12 cellular contexts compared by ENCODE assay signal in the genomic region with DNA sequence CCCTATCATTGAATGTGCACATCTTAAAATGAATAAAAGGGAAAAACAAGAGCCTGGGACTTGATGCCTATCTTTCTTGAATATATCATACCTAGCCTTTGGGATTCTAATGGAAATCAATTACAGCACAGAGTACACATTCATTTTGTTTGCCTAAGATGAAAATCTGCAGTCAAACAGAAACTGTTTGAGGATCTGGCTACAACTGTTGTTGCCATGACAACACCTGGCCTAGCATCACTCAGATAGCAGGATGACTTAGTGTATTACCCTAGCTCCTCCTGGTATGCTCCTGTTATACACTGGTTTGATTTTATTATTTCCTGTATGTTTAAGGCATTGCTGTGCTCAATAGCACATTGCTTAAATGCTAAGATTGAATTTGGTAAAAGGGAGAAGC.
DNase-seq lines count a peak whose midpoint lies in the region; ATAC-seq, FAIRE-seq and TF ChIP-seq lines count a peak whose summit lies in the region.
"Had no signal": no experiment of that assay in that cellular context is flagged by ENCODE, and none has a peak within 500 bp of the region (broad histone marks: within the 10 kb centered on the region; RNA-seq: fewer than 3 reads in every experiment).

No MANE protein-coding gene starts in this region.

- ATAC-seq in GM18498 (IDR thresholded peaks at IDR 0.05; ENCODE audit: unreplicated experiment) (peak; percentile 73), GM21528 (IDR thresholded peaks at IDR 0.05; ENCODE audit: low FRiP score, unreplicated experiment) (peak; percentile 55)

- H3K27me3 ChIP-seq in PC-9 (ENCODE audit: insufficient read depth, low read depth) = no peaks in the 10 kb centered on the region
- H3K27me3 ChIP-seq: esophagus squamous epithelium, SJSA1 had no signal

- peak; percentile 5 for DNase-seq in Jurkat, Clone E6-1 (ENCODE audit: low read depth, low spot score)
- DNase-seq in cerebellum (ENCODE audit: low spot score) (peak; percentile 29), PC-9 (no peak), H54 (ENCODE audit: insufficient read length, low spot score) (no peak), urothelium cell line (ENCODE audit: low spot score) (no peak)
- no peak for DNase-seq in stimulated activated CD4-positive, alpha-beta T cell treated with anti-CD3 and anti-CD28 coated beads, Interleukin-4, amount 100 ng/mL, for 24 hours
- DNase-seq: activated naive CD8-positive, alpha-beta T cell treated with anti-CD3 and anti-CD28 coated beads, Interleukin-2, amount 10 ng/mL, durations not matched to agents 7 days and 5 days; esophagus squamous epithelium; GF-D8 had no signal

- H3K36me3 ChIP-seq in PC-9 (ENCODE audit: low read depth) = no peaks in the 10 kb centered on the region

- CTCF ChIA-PET in PC-9 (lab: Charles Lee) = no interaction called here

- BruUV-seq in PC-9 (replicated peaks; lab: Mats Ljungman, UMichigan) = no TSS peak

- H3K9me2 ChIP-seq in PC-9 (ENCODE audit: insufficient read depth) = no peaks in the 10 kb centered on the region

- FAIRE-seq in H54 (lab: Jason Lieb, UNC) = no peak
- FAIRE-seq in urothelium cell line (lab: Jason Lieb, UNC) = no peak

- no peaks in the 10 kb centered on the region for H3F3A ChIP-seq in PC-9 (ENCODE audit: insufficient read depth, low read depth)

- intact Hi-C loops in PC-9 (cut with micrococcal nuclease; ENCODE audit: unreplicated experiment) = no loop called here

- no peak overlapping the region for H3K27ac ChIP-seq in PC-9
- H3K27ac ChIP-seq: esophagus squamous epithelium, SJSA1 had no signal

- TF ChIP-seq CTCF in PC-9 (conservative IDR thresholded peaks at IDR 0.05) = no peak

- H4K20me1 ChIP-seq in PC-9 (ENCODE audit: insufficient read depth) = no peaks in the 10 kb centered on the region

- no peaks in the 10 kb centered on the region for H3K9me3 ChIP-seq in PC-9 (ENCODE audit: insufficient read depth, low read depth)
- H3K9me3 ChIP-seq: SJSA1 had no signal

- TF ChIP-seq POLR2A in H54 (IDR thresholded peaks at IDR 0.05; ENCODE audit: low read depth, low read length) = no peak

- H3K4me2 ChIP-seq in PC-9 = no peak overlapping the region

- H3K4me1 ChIP-seq in PC-9 (replicated peaks; ENCODE audit: insufficient read depth) = no peaks in the 10 kb centered on the region
- H3K4me1 ChIP-seq: esophagus squamous epithelium, SJSA1 had no signal

- no peak overlapping the region for H2AFZ ChIP-seq in PC-9

- POLR2A ChIA-PET in PC-9 (lab: Charles Lee; ENCODE audit: unreplicated experiment) = no interaction called here

- no peaks in the 10 kb centered on the region for H3K79me2 ChIP-seq in PC-9 (ENCODE audit: low read depth)

- no peak overlapping the region for H3K4me3 ChIP-seq in Jurkat, Clone E6-1 (ENCODE audit: low read length)
- H3K4me3 ChIP-seq in PC-9 = no peak overlapping the region
- H3K4me3 ChIP-seq: esophagus squamous epithelium, SJSA1 had no signal

Comparison
In these comparisons a context has a peak if more than half of its experiments do, and no peak if none do; other contexts are left out.
1. DNase-seq: peak in Jurkat, Clone E6-1 (single experiment) and cerebellum (single experiment); none in PC-9 (0 of 2), H54 (single experiment), stimulated activated CD4-positive, alpha-beta T cell treated with anti-CD3 and anti-CD28 coated beads, Interleukin-4, amount 100 ng/mL, for 24 hours (single experiment) and urothelium cell line (single experiment).